Comparison of ENCODE assay signal across 22 cellular contexts in the genomic region with DNA sequence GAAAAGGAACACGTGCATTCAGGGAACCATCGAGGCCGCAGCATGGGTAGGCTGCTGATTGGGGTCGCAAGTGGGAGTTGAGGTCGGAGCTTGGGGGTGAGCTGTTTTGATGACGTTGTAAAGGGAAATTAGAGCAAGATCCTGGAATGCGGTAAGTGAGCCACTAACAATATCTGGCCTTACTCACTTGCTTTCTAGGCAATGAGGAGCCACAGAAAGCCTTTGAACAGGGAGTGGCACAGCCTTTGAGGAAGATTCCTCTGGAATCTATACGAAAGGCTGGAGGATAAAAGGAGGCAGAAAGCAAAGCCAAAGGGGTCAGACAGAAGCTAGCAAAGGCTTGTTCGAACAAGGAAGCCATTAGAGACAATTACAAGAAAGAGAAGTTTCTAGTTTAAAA.
"Had no signal": no experiment of that assay in that cellular context is flagged by ENCODE, and none has a peak within 500 bp of the region (broad histone marks: within the 10 kb centered on the region; RNA-seq: fewer than 3 reads in every experiment).

No MANE protein-coding gene starts in this region.

- H3K27ac Mint-ChIP-seq: endodermal cell; naive thymus-derived CD4-positive, alpha-beta T cell; nephron progenitor cell; type B pancreatic cell had no signal

- H3K9me3 Mint-ChIP-seq: type B pancreatic cell had no signal

- H3K27me3 Mint-ChIP-seq: type B pancreatic cell had no signal

- H3K27me3 ChIP-seq: heart left ventricle, ovary, stomach had no signal

- H3K27ac ChIP-seq: coronary artery, heart left ventricle, ovary, stomach, thoracic aorta had no signal

- H3K9me3 ChIP-seq: ovary, stomach, thoracic aorta had no signal

- H3K36me3 Mint-ChIP-seq: naive thymus-derived CD4-positive, alpha-beta T cell had no signal

- H3K36me3 ChIP-seq: heart left ventricle, ovary, stomach, thoracic aorta had no signal

- H3K4me3 ChIP-seq: coronary artery, heart left ventricle, lung, ovary, stomach, thoracic aorta had no signal

- DNase-seq: effector CD4-positive, alpha-beta T cell; endodermal cell; erythroblast; heart left ventricle; hippocampal formation; kidney; left cardiac atrium; left ventricle myocardium superior; mesenchymal stem cell; naive thymus-derived CD4-positive, alpha-beta T cell; nephron progenitor cell; ovary; right cardiac atrium; small intestine; stimulated activated CD4-positive, alpha-beta T cell treated with anti-CD3 and anti-CD28 coated beads, Interleukin-12 subunit alpha, Interleukin-12 subunit beta, amount 100 ng/mL, for 4 hours; stimulated activated naive CD4-positive, alpha-beta T cell; stomach; substantia nigra had no signal

- H3K4me1 Mint-ChIP-seq: endodermal cell had no signal

- ATAC-seq: heart left ventricle; left cardiac atrium; left ventricle myocardium superior; naive thymus-derived CD4-positive, alpha-beta T cell; right cardiac atrium had no signal

- H3K4me3 Mint-ChIP-seq: endodermal cell; naive thymus-derived CD4-positive, alpha-beta T cell; nephron progenitor cell; type B pancreatic cell had no signal
